ENCODE assay signal across 9 cellular contexts in the genomic region with DNA sequence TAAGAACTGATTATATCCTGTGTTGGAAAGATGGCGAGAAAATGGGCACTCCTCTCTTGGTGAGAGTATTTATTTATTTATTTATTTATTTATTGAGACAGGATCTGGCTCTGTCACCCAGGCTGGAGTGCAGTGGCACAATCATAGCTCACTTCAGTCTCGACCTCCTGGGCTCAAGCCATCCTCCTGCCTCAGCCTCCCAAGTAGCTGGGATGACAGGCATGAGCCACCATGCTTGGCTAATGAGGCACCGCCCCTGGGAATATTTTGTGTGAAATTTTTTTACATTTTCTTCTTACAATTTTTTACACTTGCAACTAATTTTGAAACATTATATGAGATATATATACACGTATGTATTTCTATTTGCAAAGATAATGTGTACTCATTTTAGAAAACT.
"Had no signal": no experiment of that assay in that cellular context is flagged by ENCODE, and none has a peak within 500 bp of the region (broad histone marks: within the 10 kb centered on the region; RNA-seq: fewer than 3 reads in every experiment).

No MANE protein-coding gene starts in this region.

- H3K27ac Mint-ChIP-seq: HFFc6, IgD-negative memory B cell had no signal

- DNase-seq: GM23248, GOT3, H7, HFFc6 had no signal

- H3K4me3 ChIP-seq: GM23248, HAP-1 had no signal

- H3K4me1 Mint-ChIP-seq: IgD-negative memory B cell had no signal

- H3K4me3 Mint-ChIP-seq: HFFc6, IgD-negative memory B cell had no signal

- H3K27ac ChIP-seq: GM23248, HL-60 had no signal

- H3K36me3 ChIP-seq: HAP-1 had no signal

- H3K4me1 ChIP-seq: HAP-1 had no signal

- H3K9me3 ChIP-seq: HAP-1 had no signal

- ATAC-seq: HCT116, HepG2 had no signal

- H3K9me3 Mint-ChIP-seq: HFFc6, IgD-negative memory B cell had no signal
